14 cellular contexts compared by ENCODE assay signal in the genomic region with DNA sequence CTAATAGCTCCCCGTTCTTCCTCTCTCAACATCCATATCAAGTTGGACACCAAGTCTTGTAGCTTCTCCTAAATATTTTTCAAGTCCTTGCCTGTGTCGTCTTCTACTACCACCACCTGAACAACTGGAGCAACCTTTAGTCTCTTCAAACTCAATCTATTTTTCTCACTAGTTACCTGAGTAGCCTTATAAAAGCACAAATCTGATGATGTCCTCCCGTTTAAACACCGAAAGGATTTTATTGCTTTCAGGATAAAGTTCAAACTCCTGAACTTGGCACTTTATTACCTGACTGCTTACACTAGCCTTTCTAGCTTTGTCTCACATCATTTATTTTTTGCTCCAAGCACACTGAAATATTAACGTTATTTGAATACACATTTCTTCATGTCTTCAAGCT. TPM values are rescaled to one million over a fixed set of nuclear protein-coding genes. Genes with fewer than 3 reads are reported as not detected.
DNase-seq lines count a peak whose midpoint lies in the region; TF ChIP-seq lines count a peak whose summit lies in the region.
"Had no signal": no experiment of that assay in that cellular context is flagged by ENCODE, and none has a peak within 500 bp of the region (broad histone marks: within the 10 kb centered on the region; RNA-seq: fewer than 3 reads in every experiment).

No MANE protein-coding gene starts in this region.

- no peaks in the 10 kb centered on the region for H3K36me3 ChIP-seq in esophagus muscularis mucosa
- H3K36me3 ChIP-seq: tibial nerve had no signal

- no peaks in the 10 kb centered on the region for H3K9me3 ChIP-seq in esophagus muscularis mucosa
- H3K9me3 ChIP-seq: SK-N-SH, tibial nerve had no signal

- 76% methylated on average over 5 of the region's 5 CpGs for WGBS in esophagus muscularis mucosa

- intact Hi-C loops in activated CD4-positive, alpha-beta T cell treated with anti-CD3 and anti-CD28 coated beads, Interleukin-2, amount 10 ng/mL, durations not matched to agents 24 days and 14 days (cut with micrococcal nuclease), result no loop called here
- intact Hi-C loops in esophagus muscularis mucosa (cut with DNase I), result no loop called here

- no peak overlapping the region for H3K4me3 ChIP-seq in esophagus muscularis mucosa

- H3K4me1 Mint-ChIP-seq in activated CD4-positive, alpha-beta T cell treated with anti-CD3 and anti-CD28 coated beads, Interleukin-2, amount 10 ng/mL, durations not matched to agents 24 days and 14 days, result peaks cover 18% of the 10 kb centered on the region
- H3K4me1 Mint-ChIP-seq in progenitor cell of endocrine pancreas (ENCODE audit: low read depth), result peaks cover 29% of the 10 kb centered on the region

- no peaks in the 10 kb centered on the region for H3K36me3 Mint-ChIP-seq in activated CD4-positive, alpha-beta T cell treated with anti-CD3 and anti-CD28 coated beads, Interleukin-2, amount 10 ng/mL, durations not matched to agents 24 days and 14 days (ENCODE audit: low read depth)
- H3K36me3 Mint-ChIP-seq in progenitor cell of endocrine pancreas (ENCODE audit: insufficient read depth), result no peaks in the 10 kb centered on the region

- no peaks in the 10 kb centered on the region for H3K9me3 Mint-ChIP-seq in activated CD4-positive, alpha-beta T cell treated with anti-CD3 and anti-CD28 coated beads, Interleukin-2, amount 10 ng/mL, durations not matched to agents 24 days and 14 days
- no peaks in the 10 kb centered on the region for H3K9me3 Mint-ChIP-seq in progenitor cell of endocrine pancreas (ENCODE audit: low read depth)

- no peak for TF ChIP-seq CTCF in VCaP (conservative IDR thresholded peaks at IDR 0.05)
- no peak for TF ChIP-seq CTCF in esophagus muscularis mucosa (IDR thresholded peaks at IDR 0.05)
- TF ChIP-seq CTCF in progenitor cell of endocrine pancreas (IDR thresholded peaks at IDR 0.05; ENCODE audit: unreplicated experiment), result no peak

- peak overlapping the region; percentile 17 for H3K4me3 Mint-ChIP-seq in activated CD4-positive, alpha-beta T cell treated with anti-CD3 and anti-CD28 coated beads, Interleukin-2, amount 10 ng/mL, durations not matched to agents 24 days and 14 days
- peak overlapping the region; percentile 47 for H3K4me3 Mint-ChIP-seq in progenitor cell of endocrine pancreas (ENCODE audit: low read depth)

- H3K4me1 ChIP-seq in esophagus muscularis mucosa, result peaks cover 7 to 29% (median 24%) of the 10 kb centered on the region in 4 donors

- H3K27me3 Mint-ChIP-seq in activated CD4-positive, alpha-beta T cell treated with anti-CD3 and anti-CD28 coated beads, Interleukin-2, amount 10 ng/mL, durations not matched to agents 24 days and 14 days, result peaks cover 30% of the 10 kb centered on the region
- H3K27me3 Mint-ChIP-seq in progenitor cell of endocrine pancreas, result no peaks in the 10 kb centered on the region

- no peaks in the 10 kb centered on the region for H3K27me3 ChIP-seq in esophagus muscularis mucosa
- H3K27me3 ChIP-seq: tibial nerve had no signal

- no peak for DNase-seq in activated CD4-positive, alpha-beta T cell treated with anti-CD3 and anti-CD28 coated beads, Interleukin-2, amount 10 ng/mL, durations not matched to agents 24 days and 14 days
- no peak for DNase-seq in activated CD4-positive, alpha-beta T cell treated with anti-CD3 and anti-CD28 coated beads for 4 hours
- DNase-seq in esophagus muscularis mucosa (ENCODE audit: extremely low spot score) (no peak), progenitor cell of endocrine pancreas (ENCODE audit: low spot score, unreplicated experiment) (no peak), HPDE6-E6E7 (ENCODE audit: extremely low spot score) (no peak), NOMO-1 treated with dmso at 0.1 percent for 144 hours (lab: John Stamatoyannopoulos, UW; ENCODE audit: unreplicated experiment) (no peak), SW 1271 (lab: John Stamatoyannopoulos, UW) (no peak)
- DNase-seq: activated CD4-positive, alpha-beta T cell treated with anti-CD3 and anti-CD28 coated beads, Interleukin-2, amount 50 U/mL, for 1 hour; activated naive CD4-positive, alpha-beta T cell; central memory CD4-positive, alpha-beta T cell; left ventricle myocardium superior; SK-N-SH had no signal

- no peak for TF ChIP-seq EP300 in esophagus muscularis mucosa (IDR thresholded peaks at IDR 0.05)

- no peak for TF ChIP-seq POLR2A in esophagus muscularis mucosa (IDR thresholded peaks at IDR 0.05; ENCODE audit: low read depth)

- H3K27ac ChIP-seq in VCaP (peak overlapping the region; percentile 89), esophagus muscularis mucosa (replicated peaks in 1 of 4) (peak overlapping the region in 3 of 4 donors; percentile 79 to 89 (median 81))

- H3K27ac Mint-ChIP-seq in activated CD4-positive, alpha-beta T cell treated with anti-CD3 and anti-CD28 coated beads, Interleukin-2, amount 10 ng/mL, durations not matched to agents 24 days and 14 days, result peak overlapping the region; percentile 4
- H3K27ac Mint-ChIP-seq in progenitor cell of endocrine pancreas, result peak overlapping the region; percentile 67

RNA-seq across cellular contexts. Expression of a gene that starts 1.3 kb away (rescaled TPM):
- 32.1 and 33.1 TPM in 2 replicates for total RNA-seq in activated CD4-positive, alpha-beta T cell treated with anti-CD3 and anti-CD28 coated beads, Interleukin-2, amount 10 ng/mL, durations not matched to agents 24 days and 14 days
- total RNA-seq in esophagus muscularis mucosa (10 to 100 TPM; 27.8 to 44.3 (median 36.2) TPM), progenitor cell of endocrine pancreas (127 and 141 TPM in 2 replicates)
